Comparison of ENCODE assay signal across 30 cellular contexts in the genomic region with DNA sequence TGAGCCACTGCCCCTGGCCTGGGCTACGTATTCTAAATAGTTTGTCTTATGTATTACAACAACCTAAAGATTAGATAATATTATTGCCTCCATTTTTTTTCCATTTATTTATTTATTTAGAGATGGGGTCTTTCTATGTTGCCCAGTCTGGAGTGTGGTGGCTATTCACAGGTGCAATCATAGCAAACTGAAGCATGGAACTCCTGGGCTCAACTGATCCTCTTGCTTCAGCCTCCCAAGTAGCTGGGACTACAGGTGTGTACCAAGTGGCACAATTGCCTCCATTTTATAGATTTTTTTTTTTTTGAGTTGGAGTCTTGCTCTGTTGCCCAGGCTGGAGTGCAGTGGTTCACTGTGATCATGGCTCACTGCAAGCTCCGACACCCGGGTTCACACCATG.
"Had no signal": no experiment of that assay in that cellular context is flagged by ENCODE, and none has a peak within 500 bp of the region (broad histone marks: within the 10 kb centered on the region; RNA-seq: fewer than 3 reads in every experiment).

No MANE protein-coding gene starts in this region.

- ATAC-seq: natural killer cell; psoas muscle; right cardiac atrium; sciatic nerve; stimulated activated memory B cell treated with anti-CD40 and anti-IgM and Interleukin-4, amounts not matched to agents 10 μg/mL and 1 μg/mL and 100 μg/mL, for 72 hours; stimulated activated naive CD8-positive, alpha-beta T cell treated with anti-CD3 and anti-CD28 coated beads, Interleukin-15, amount 100 ng/mL, for 72 hours; stimulated activated naive CD8-positive, alpha-beta T cell treated with anti-CD3 and anti-CD28 coated beads, Interleukin-15, Interleukin-2, amounts not matched to agents 100 U/mL and 50 U/mL, for 24 hours had no signal

- H3K27ac Mint-ChIP-seq: nephron, neural progenitor cell, progenitor cell of endocrine pancreas had no signal

- DNase-seq: natural killer cell; occipital lobe; ovary; posterior cingulate gyrus; psoas muscle; right cardiac atrium; spleen; stimulated activated CD4-positive, alpha-beta T cell treated with anti-CD3 and anti-CD28 coated beads, Interleukin-12 subunit alpha, Interleukin-12 subunit beta, amount 100 ng/mL, for 4 hours; stimulated activated CD4-positive, alpha-beta T cell treated with anti-CD3 and anti-CD28 coated beads, Interleukin-1b, Interleukin-23, amount 100 ng/mL, for 48 hours; stimulated activated CD4-positive, alpha-beta T cell treated with anti-CD3 and anti-CD28 coated beads, Interleukin-4, amount 100 ng/mL, for 1 hour; stimulated activated CD4-positive, alpha-beta T cell treated with anti-CD3 and anti-CD28 coated beads, Interleukin-4, amount 100 ng/mL, for 4 hours; stimulated activated CD8-positive, alpha-beta memory T cell treated with anti-CD3 and anti-CD28 coated beads, Interleukin-4, amount 100 ng/mL, for 48 hours; stimulated activated naive CD4-positive, alpha-beta T cell; stimulated activated naive CD8-positive, alpha-beta T cell treated with anti-CD3 and anti-CD28 coated beads, Interleukin-15, amount 100 ng/mL, for 72 hours; stimulated activated naive CD8-positive, alpha-beta T cell treated with anti-CD3 and anti-CD28 coated beads, Interleukin-15, Interleukin-2, amounts not matched to agents 100 U/mL and 50 U/mL, for 24 hours; substantia nigra; testis; tibial artery; trophoblast cell; upper lobe of left lung had no signal

- H3K36me3 ChIP-seq: neural progenitor cell, ovary, spleen, suprapubic skin, tibial artery, upper lobe of left lung, vagina had no signal

- H3K4me1 ChIP-seq: neural progenitor cell, parathyroid adenoma, psoas muscle, suprapubic skin, testis, tibial artery, upper lobe of left lung, vagina had no signal

- H3K4me3 Mint-ChIP-seq: natural killer cell; nephron; neural progenitor cell; stimulated activated memory B cell treated with anti-CD40 and anti-IgM and Interleukin-4, amounts not matched to agents 10 μg/mL and 1 μg/mL and 100 μg/mL, for 72 hours; stimulated activated naive CD8-positive, alpha-beta T cell treated with anti-CD3 and anti-CD28 coated beads, Interleukin-15, amount 100 ng/mL, for 72 hours had no signal

- H3K27me3 Mint-ChIP-seq: progenitor cell of endocrine pancreas; stimulated activated memory B cell treated with anti-CD40 and anti-IgM and Interleukin-4, amounts not matched to agents 10 μg/mL and 1 μg/mL and 100 μg/mL, for 72 hours; stimulated activated naive CD8-positive, alpha-beta T cell treated with anti-CD3 and anti-CD28 coated beads, Interleukin-15, amount 100 ng/mL, for 72 hours had no signal

- H3K27ac ChIP-seq: neural progenitor cell, ovary, parathyroid adenoma, psoas muscle, suprapubic skin, testis, tibial artery, upper lobe of left lung, vagina had no signal

- H3K9me3 ChIP-seq: ovary, psoas muscle, suprapubic skin, testis, tibial artery, upper lobe of left lung, vagina had no signal

- H3K9me3 Mint-ChIP-seq: natural killer cell; nephron; neural progenitor cell; stimulated activated memory B cell treated with anti-CD40 and anti-IgM and Interleukin-4, amounts not matched to agents 10 μg/mL and 1 μg/mL and 100 μg/mL, for 72 hours; stimulated activated naive CD8-positive, alpha-beta T cell treated with anti-CD3 and anti-CD28 coated beads, Interleukin-15, amount 100 ng/mL, for 72 hours had no signal

- H3K36me3 Mint-ChIP-seq: natural killer cell; neural progenitor cell; stimulated activated memory B cell treated with anti-CD40 and anti-IgM and Interleukin-4, amounts not matched to agents 10 μg/mL and 1 μg/mL and 100 μg/mL, for 72 hours had no signal

- H3K4me3 ChIP-seq: neural progenitor cell, ovary, psoas muscle, skin epidermis, smooth muscle cell, spleen, suprapubic skin, testis, tibial artery, upper lobe of left lung, vagina had no signal

- H3K4me1 Mint-ChIP-seq: nephron, neural progenitor cell had no signal

- H3K27me3 ChIP-seq: neural progenitor cell, ovary, spleen, suprapubic skin, testis, tibial artery, upper lobe of left lung, vagina had no signal
